In genomic region chr1:203351037-203351625, GRCh38 we compare ENCODE assay signal across 9 cellular contexts. TPM values are rescaled to one million over a fixed set of nuclear protein-coding genes. Genes with fewer than 3 reads are reported as not detected.
DNase-seq lines count a peak whose midpoint lies in the region; ATAC-seq, FAIRE-seq and TF ChIP-seq lines count a peak whose summit lies in the region.
"Had no signal": no experiment of that assay in that cellular context is flagged by ENCODE, and none has a peak within 500 bp of the region (broad histone marks: within the 10 kb centered on the region; RNA-seq: fewer than 3 reads in every experiment).

TSS of gene FMOD (minus strand) at chr1:203351122. CDS start at chr1:203348270, 2,852 bp downstream.

- FAIRE-seq in small intestine (lab: Jason Lieb, UNC): no peak

- no peaks in the 10 kb centered on the region for H3K9me3 ChIP-seq in right cardiac atrium (ENCODE audit: control insufficient read depth, low read length)
- H3K9me3 ChIP-seq in small intestine (ENCODE audit: control insufficient read depth, low read depth): no peaks in the 10 kb centered on the region

- 11% methylated on average over 17 of the region's 17 CpGs for WGBS in right cardiac atrium
- WGBS in small intestine, 3 donors: 8 to 20% (median 9%) methylated on average over 17 of the region's 17 CpGs

- DNase-seq in GM10266 (ENCODE audit: extremely low spot score): no peak
- DNase-seq in SK-N-DZ (ENCODE audit: low spot score): peak; percentile 30
- DNase-seq in right cardiac atrium: peak; percentile 81 to 87 (median 85)
- DNase-seq in small intestine: peak; percentile 33
- no peak for DNase-seq in HCEC 1CT

- H3K4me3 ChIP-seq in right cardiac atrium (ENCODE audit: low read length) (peak within 1 kb of the TSS; percentile 35), small intestine (ENCODE audit: low read depth in 1 of 2, low read length in 2 of 2) (no peak within 1 kb of the TSS)

- TF ChIP-seq CTCF in GM10266 (IDR thresholded peaks at IDR 0.05; ENCODE audit: control insufficient read depth, insufficient read depth, low read depth, missing control alignments): peak; percentile 19

- H3K27ac ChIP-seq in right cardiac atrium (ENCODE audit: low read length) (peak within 1 kb of the TSS; percentile 58), small intestine (ENCODE audit: low read depth in 1 of 2, low read length in 1 of 2) (peak within 1 kb of the TSS in 1 of 2 donors; percentile 60)

- intact Hi-C loops in right cardiac atrium (cut with DNase I): loop anchor here in 1 of 4 donors (5.0 kb wide), 1 partner anchor 126 kb away; the partner anchor contains the start of gene PRELP

- peak; percentile 85 to 87 for ATAC-seq in right cardiac atrium
- no peak for ATAC-seq in GM21515 (IDR thresholded peaks at IDR 0.05; ENCODE audit: unreplicated experiment)
- no peak for ATAC-seq in HG02798 (IDR thresholded peaks at IDR 0.05; ENCODE audit: poor library complexity, unreplicated experiment)
- ATAC-seq in GM21447 (IDR thresholded peaks at IDR 0.05; ENCODE audit: unreplicated experiment): no peak

- H3K27me3 ChIP-seq in right cardiac atrium (ENCODE audit: control insufficient read depth, insufficient read depth) (no peaks in the 10 kb centered on the region), small intestine (ENCODE audit: control insufficient read depth in 2 of 2, insufficient read depth in 2 of 2, low read length in 2 of 2) (no peaks in the 10 kb centered on the region)

- H3K4me1 ChIP-seq in right cardiac atrium (ENCODE audit: control insufficient read depth, insufficient read depth, low read length) (peaks cover 9% of the 10 kb centered on the region), small intestine (ENCODE audit: control insufficient read depth in 2 of 2, insufficient read depth in 1 of 2, low read depth in 1 of 2, low read length in 1 of 2) (no peaks in the 10 kb centered on the region)

- H3K36me3 ChIP-seq in small intestine (ENCODE audit: control insufficient read depth in 2 of 2, insufficient read depth in 2 of 2, low read length in 2 of 2): no peaks in the 10 kb centered on the region

RNA-seq across cellular contexts. Expression of gene FMOD, which starts in this region (rescaled TPM):
- 0.14 and 0.19 TPM in 2 replicates for polyA plus RNA-seq in SK-N-DZ (2014; cell fraction: cytosol; rRNA removed)
- 0.14 TPM in 1 of 2 replicates, not detected in the other for polyA plus RNA-seq in SK-N-DZ (2014; cell fraction: nucleus; rRNA removed)
- 10 to 100 TPM; 54.8 to 91.6 (median 63.5) TPM for total RNA-seq in right cardiac atrium
- polyA plus RNA-seq in right cardiac atrium: 35.9 TPM
- 10 to 100 TPM in 1 of 3 donors, 1 to 10 TPM in 1, under 1 TPM in 1; 0.89 to 11.2 (median 5.4) TPM for polyA plus RNA-seq in small intestine
- total RNA-seq: HT1080 had no signal

Comparison
In these comparisons a context has a peak if more than half of its experiments do, and no peak if none do; other contexts are left out.
1. DNase-seq: peak in SK-N-DZ (single experiment), right cardiac atrium (3 of 3) and small intestine (single experiment); none in GM10266 (single experiment) and HCEC 1CT (single experiment).
2. ATAC-seq: peak in right cardiac atrium (2 of 2); none in GM21515 (single experiment), HG02798 (single experiment) and GM21447 (single experiment).